In genomic region chr5:73625314-73625904, GRCh38 we compare ENCODE assay signal across 8 cellular contexts. TPM values are rescaled to one million over a fixed set of nuclear protein-coding genes. Genes with fewer than 3 reads are reported as not detected.
A peak's percentile ranks its signal among the peaks of the same experiment; 100 is the strongest.
DNase-seq lines count a peak whose midpoint lies in the region; ATAC-seq and TF ChIP-seq lines count a peak whose summit lies in the region.

No MANE protein-coding gene starts in this region.

- no peak overlapping the region for H4K5ac ChIP-seq in H9 (ENCODE audit: insufficient read length, low read depth, low read length)

- H4K20me1 ChIP-seq in H9 (ENCODE audit: control insufficient read depth, insufficient read depth, insufficient read length), result no peaks in the 10 kb centered on the region
- no peaks in the 10 kb centered on the region for H4K20me1 ChIP-seq in smooth muscle cell (ENCODE audit: low read depth)

- WGBS in H9 (ENCODE audit: extremely low coverage, insufficient read length, low lambda C conversion rate), result no CpG with 5 or more reads among the region's 28 CpGs
- 24% methylated on average over 15 of the region's 28 CpGs for WGBS in smooth muscle cell (ENCODE audit: low lambda C conversion rate)

- H3T11ph ChIP-seq in H9 (ENCODE audit: low read length), result no peak overlapping the region

- H3K4me3 Mint-ChIP-seq in H9, result peak overlapping the region; percentile 56 to 79
- peak overlapping the region; percentile 61 for H3K4me3 Mint-ChIP-seq in activated naive CD8-positive, alpha-beta T cell treated with anti-CD3 and anti-CD28 coated beads, Interleukin-2, amount 50 U/mL, for 24 hours

- no peak overlapping the region for H2BK120ac ChIP-seq in H9 (ENCODE audit: low read depth, low read length, poor library complexity, severe bottlenecking)

- H3K23ac ChIP-seq in H9 (ENCODE audit: insufficient read length, low read depth, low read length), result no peak overlapping the region

- no peaks in the 10 kb centered on the region for H3K36me3 Mint-ChIP-seq in H9 (ENCODE audit: insufficient read depth in 1 of 3, low read depth in 3 of 3)
- H3K36me3 Mint-ChIP-seq in activated naive CD8-positive, alpha-beta T cell treated with anti-CD3 and anti-CD28 coated beads, Interleukin-2, amount 50 U/mL, for 24 hours (ENCODE audit: low read depth), result no peaks in the 10 kb centered on the region

- H3K56ac ChIP-seq in H9 (ENCODE audit: insufficient read length, low read depth, low read length), result no peak overlapping the region

- no peak overlapping the region for H3K27ac Mint-ChIP-seq in H9
- no peak overlapping the region for H3K27ac Mint-ChIP-seq in activated naive CD8-positive, alpha-beta T cell treated with anti-CD3 and anti-CD28 coated beads, Interleukin-2, amount 50 U/mL, for 24 hours

- H2AK5ac ChIP-seq in H9 (ENCODE audit: insufficient read length, low read length), result no peak overlapping the region

- no peaks in the 10 kb centered on the region for H3F3A ChIP-seq in smooth muscle cell (ENCODE audit: low read depth)

- no peaks in the 10 kb centered on the region for H3K9me3 Mint-ChIP-seq in H9
- no peaks in the 10 kb centered on the region for H3K9me3 Mint-ChIP-seq in activated naive CD8-positive, alpha-beta T cell treated with anti-CD3 and anti-CD28 coated beads, Interleukin-2, amount 50 U/mL, for 24 hours

- H3K23me2 ChIP-seq in H9 (ENCODE audit: insufficient read length, low read depth, low read length, poor library complexity, severe bottlenecking), result peaks cover 7% of the 10 kb centered on the region

- H3K4me3 ChIP-seq in iPS-11a (ENCODE audit: low read depth, low read length) (peak overlapping the region; percentile 6), smooth muscle cell (peak overlapping the region; percentile 63)

- H3K4me2 ChIP-seq in H9 (ENCODE audit: insufficient read depth, insufficient read length, low read length) (peak overlapping the region; percentile 67), smooth muscle cell (peak overlapping the region; percentile 99)

- intact Hi-C loops in posterior vena cava (cut with DNase I), result loop anchor here in 1 of 2 donors (10.0 kb wide), 1 partner anchor 49 kb away; no protein-coding TSS in a partner anchor

- H3K4ac ChIP-seq in H9 (ENCODE audit: low read depth, low read length), result no peak overlapping the region

- H3K27me3 ChIP-seq in H9 (ENCODE audit: insufficient read depth, low read length) (peaks cover 10% of the 10 kb centered on the region; the same call in 1 of the 2 replicates), smooth muscle cell (ENCODE audit: low read depth) (peaks cover 99% of the 10 kb centered on the region)

- H3K9me3 ChIP-seq in H9 (ENCODE audit: control insufficient read depth, low read depth, low read length) (no peaks in the 10 kb centered on the region), smooth muscle cell (replicated peaks; ENCODE audit: low read depth) (no peaks in the 10 kb centered on the region)

- H3K18ac ChIP-seq in H9 (ENCODE audit: insufficient read length, low read depth, low read length), result no peak overlapping the region

- H2BK15ac ChIP-seq in H9 (ENCODE audit: low read depth, low read length), result no peak overlapping the region

- H2BK20ac ChIP-seq in H9 (ENCODE audit: low read depth, low read length, poor library complexity, severe bottlenecking), result no peak overlapping the region

- no peak for ATAC-seq in activated naive CD8-positive, alpha-beta T cell treated with anti-CD3 and anti-CD28 coated beads, Interleukin-2, amount 50 U/mL, for 24 hours
- ATAC-seq in HG03520 (IDR thresholded peaks at IDR 0.05; ENCODE audit: unreplicated experiment), result no peak

- H3K79me2 ChIP-seq in H9 (ENCODE audit: insufficient read depth, low read length) (no peaks in the 10 kb centered on the region), smooth muscle cell (ENCODE audit: low read depth) (no peaks in the 10 kb centered on the region)

- no peak overlapping the region for H2AFZ ChIP-seq in H9 (ENCODE audit: low read length)
- H2AFZ ChIP-seq in smooth muscle cell (ENCODE audit: low read depth), result peak overlapping the region; percentile 79

- DNase-seq in AG08395 (ENCODE audit: low spot score), result peak; percentile 35
- no peak for DNase-seq in H9
- DNase-seq in activated naive CD8-positive, alpha-beta T cell treated with anti-CD3 and anti-CD28 coated beads, Interleukin-2, amount 50 U/mL, for 24 hours, result no peak
- no peak for DNase-seq in smooth muscle cell (lab: John Stamatoyannopoulos, UW; ENCODE audit: unreplicated experiment)
- DNase-seq in posterior vena cava (ENCODE audit: low spot score), result no peak
- DNase-seq in germinal center (ENCODE audit: low spot score), result no peak

- H4K8ac ChIP-seq in H9 (replicated peaks; ENCODE audit: insufficient read length, low read depth, low read length), result no peak overlapping the region

- no peak overlapping the region for H3K14ac ChIP-seq in H9 (ENCODE audit: insufficient read depth, low read length)

- H3K36me3 ChIP-seq in smooth muscle cell (ENCODE audit: low read depth), result no peaks in the 10 kb centered on the region

- H3K4me1 Mint-ChIP-seq in H9, result peaks cover 13 to 24% of the 10 kb centered on the region in 2 experiments
- peaks cover 6% of the 10 kb centered on the region for H3K4me1 Mint-ChIP-seq in activated naive CD8-positive, alpha-beta T cell treated with anti-CD3 and anti-CD28 coated beads, Interleukin-2, amount 50 U/mL, for 24 hours

- no peak overlapping the region for H3K9ac ChIP-seq in H9 (ENCODE audit: extremely low read depth, insufficient read length, low read length)
- no peak overlapping the region for H3K9ac ChIP-seq in smooth muscle cell (ENCODE audit: low read depth)

- H3K4me1 ChIP-seq in H9 (ENCODE audit: insufficient read depth, low read length), result 0 out of 2 replicates have a peak, but pooled peaks cover 2% of the 10 kb centered on the region
- H3K4me1 ChIP-seq in smooth muscle cell (ENCODE audit: low read depth), result peaks cover 5% of the 10 kb centered on the region

- H2BK12ac ChIP-seq in H9 (ENCODE audit: insufficient read length, low read depth, low read length), result no peak overlapping the region

- H4K91ac ChIP-seq in H9 (ENCODE audit: insufficient read length, low read depth, low read length), result no peak overlapping the region

- peaks cover 52% of the 10 kb centered on the region for H3K27me3 Mint-ChIP-seq in H9 (ENCODE audit: low read depth)
- peaks cover 49% of the 10 kb centered on the region for H3K27me3 Mint-ChIP-seq in activated naive CD8-positive, alpha-beta T cell treated with anti-CD3 and anti-CD28 coated beads, Interleukin-2, amount 50 U/mL, for 24 hours

- H3K79me1 ChIP-seq in H9 (ENCODE audit: insufficient read depth, low read depth, low read length, poor library complexity, severe bottlenecking), result no peaks in the 10 kb centered on the region

- TF ChIP-seq CTCF in H9 (conservative IDR thresholded peaks at IDR 0.05) (no peak), smooth muscle cell (IDR thresholded peaks at IDR 0.05; ENCODE audit: borderline replicate concordance, insufficient read depth, poor library complexity, severe bottlenecking) (no peak)

- H3K27ac ChIP-seq in H9 (ENCODE audit: insufficient read length, low read depth, low read length), result no peak overlapping the region
- H3K27ac ChIP-seq in smooth muscle cell (ENCODE audit: low read depth), result no peak overlapping the region

- no peak overlapping the region for H2BK5ac ChIP-seq in H9 (ENCODE audit: insufficient read length, low read length)

RNA-seq across cellular contexts. Expression of gene ARHGEF28, which starts 0.6 kb away (rescaled TPM):
- total RNA-seq in H9 (2021) (0.24 and 0.57 TPM in 2 replicates), smooth muscle cell (0.63 and 0.90 TPM in 2 replicates), posterior vena cava (10 to 100 TPM; 12.7 to 13.0 TPM)
- polyA plus RNA-seq in smooth muscle cell, result 0.19 and 0.24 TPM in 2 replicates

RNA-seq across cellular contexts. Expression of gene UTP15, which starts 59.9 kb away (rescaled TPM):
- 43.5 TPM in 2 replicates for total RNA-seq in H9 (2021)
- total RNA-seq in smooth muscle cell, result 15.2 and 25.5 TPM in 2 replicates
- 10.2 and 13.2 TPM in 2 replicates for polyA plus RNA-seq in smooth muscle cell
- total RNA-seq in posterior vena cava, result 10 to 100 TPM; 17.6 to 17.7 TPM

RNA-seq across cellular contexts. Expression of gene ANKRA2, which starts 60.0 kb away (rescaled TPM):
- total RNA-seq in H9 (2021) (6.6 and 8.9 TPM in 2 replicates), smooth muscle cell (34.4 and 37.6 TPM in 2 replicates), posterior vena cava (10 to 100 TPM; 19.1 to 19.7 TPM)
- polyA plus RNA-seq in smooth muscle cell, result 19.9 and 24.7 TPM in 2 replicates
